Comparison of ENCODE assay signal across 10 cellular contexts in the genomic region with DNA sequence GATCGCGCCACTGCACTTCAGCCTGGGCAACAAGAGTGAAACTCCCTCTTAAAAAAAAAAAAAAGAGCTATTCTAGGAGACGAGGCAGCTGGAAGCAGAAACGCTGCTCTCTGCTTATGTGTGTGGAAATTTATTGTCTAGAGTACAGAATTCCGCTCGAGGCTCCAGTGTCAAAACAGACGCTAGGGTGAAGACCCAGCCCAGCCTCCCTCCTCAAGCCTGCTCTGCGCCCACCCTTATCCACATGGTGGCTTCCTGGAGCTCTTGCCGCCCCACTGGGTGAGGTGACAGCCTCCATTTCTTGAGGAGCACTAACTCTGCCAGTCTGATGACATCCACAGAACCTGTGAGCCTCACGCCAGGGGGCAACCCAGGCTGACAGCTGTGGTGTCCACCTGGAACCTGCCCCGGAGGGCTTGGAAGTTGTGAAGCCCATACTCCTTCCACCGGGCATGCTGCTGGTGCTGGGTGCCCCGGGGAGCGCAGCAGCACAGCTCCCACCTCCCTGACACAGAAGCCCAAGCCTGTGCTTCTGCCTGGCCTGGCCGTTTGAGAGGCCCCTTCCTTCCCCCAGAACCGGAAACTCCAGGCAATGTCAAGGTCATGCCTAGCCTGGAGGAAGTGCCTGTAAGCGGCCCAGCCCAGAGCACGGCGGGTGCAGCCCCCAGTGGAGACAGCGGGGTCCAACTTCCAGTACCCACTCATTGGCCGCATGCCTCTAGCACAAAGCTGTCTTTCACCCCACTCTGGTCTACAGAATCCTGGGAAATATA. TPM values are rescaled to one million over a fixed set of nuclear protein-coding genes. Genes with fewer than 3 reads are reported as not detected.
DNase-seq lines count a peak whose midpoint lies in the region; ATAC-seq and TF ChIP-seq lines count a peak whose summit lies in the region.
"Had no signal": no experiment of that assay in that cellular context is flagged by ENCODE, and none has a peak within 500 bp of the region (broad histone marks: within the 10 kb centered on the region; RNA-seq: fewer than 3 reads in every experiment).

No MANE protein-coding gene starts in this region.

- peaks cover 11 to 52% (median 32%) of the 10 kb centered on the region in 3 donors for H3K4me1 ChIP-seq in esophagus squamous epithelium
- peaks cover 56% of the 10 kb centered on the region for H3K4me1 ChIP-seq in neural progenitor cell

- no peak for TF ChIP-seq CTCF in esophagus squamous epithelium (IDR thresholded peaks at IDR 0.05)
- TF ChIP-seq CTCF in neural progenitor cell (IDR thresholded peaks at IDR 0.05): no peak

- no peak overlapping the region for H3K9ac ChIP-seq in neural progenitor cell

- H3K27ac Mint-ChIP-seq in neural progenitor cell: peak overlapping the region; percentile 33

- H3K9me3 ChIP-seq in esophagus squamous epithelium (no peaks in the 10 kb centered on the region), neural progenitor cell (ENCODE audit: low read depth) (no peaks in the 10 kb centered on the region)

- no peaks in the 10 kb centered on the region for H3K79me2 ChIP-seq in neural progenitor cell (ENCODE audit: low read depth)

- TF ChIP-seq POLR2A in esophagus squamous epithelium (IDR thresholded peaks at IDR 0.05): no peak

- ATAC-seq in GM19035 (IDR thresholded peaks at IDR 0.05; ENCODE audit: unreplicated experiment): no peak

- peak overlapping the region; percentile 48 to 83 (median 74) for H3K27ac ChIP-seq in esophagus squamous epithelium
- no peak overlapping the region for H3K27ac ChIP-seq in neural progenitor cell
- H3K27ac ChIP-seq: brain microvascular endothelial cell had no signal

- H3K4me3 ChIP-seq in esophagus squamous epithelium (no peak overlapping the region), neural progenitor cell (no peak overlapping the region)

- WGBS in esophagus squamous epithelium, 2 donors: 33 to 48% methylated on average over 11 to 13 of the region's 21 CpGs

- peaks cover 19% of the 10 kb centered on the region for H3K27me3 Mint-ChIP-seq in neural progenitor cell (ENCODE audit: insufficient read depth, low read depth)

- H3K36me3 ChIP-seq in esophagus squamous epithelium (no peaks in the 10 kb centered on the region), neural progenitor cell (no peaks in the 10 kb centered on the region)
- H3K36me3 ChIP-seq: brain microvascular endothelial cell had no signal

- peaks cover 28% of the 10 kb centered on the region for H3F3A ChIP-seq in neural progenitor cell (ENCODE audit: low read depth)

- H3K4me1 Mint-ChIP-seq in neural progenitor cell: peaks cover 67% of the 10 kb centered on the region

- peak; percentile 64 for DNase-seq in Daoy (ENCODE audit: low read depth)
- DNase-seq in NCI-H2171 (lab: John Stamatoyannopoulos, UW): peak; percentile 71
- no peak for DNase-seq in esophagus squamous epithelium (lab: John Stamatoyannopoulos, UW)
- DNase-seq in neural progenitor cell (ENCODE audit: low spot score): no peak
- no peak for DNase-seq in NCI-H526 (lab: John Stamatoyannopoulos, UW)
- no peak for DNase-seq in NCI-H226
- DNase-seq in occipital lobe (lab: John Stamatoyannopoulos, UW): no peak
- DNase-seq: brain microvascular endothelial cell, T-helper 9 cell had no signal

- H3K4me2 ChIP-seq in neural progenitor cell: no peak overlapping the region

- H3K4me3 Mint-ChIP-seq in neural progenitor cell: no peak overlapping the region

- H3K9me3 Mint-ChIP-seq in neural progenitor cell: no peaks in the 10 kb centered on the region

- no peak overlapping the region for H2AFZ ChIP-seq in neural progenitor cell (replicated peaks)

- H3K27me3 ChIP-seq in esophagus squamous epithelium: peaks cover 0 to 65% (median 0%) of the 10 kb centered on the region in 4 donors
- H3K27me3 ChIP-seq in neural progenitor cell: no peaks in the 10 kb centered on the region

- intact Hi-C loops in esophagus squamous epithelium (cut with DNase I): no loop called here

- H3K36me3 Mint-ChIP-seq in neural progenitor cell: no peaks in the 10 kb centered on the region

- no peaks in the 10 kb centered on the region for H4K20me1 ChIP-seq in neural progenitor cell (ENCODE audit: low read depth)

RNA-seq across cellular contexts. Expression of a gene that starts 49.4 kb away (rescaled TPM):
- 0.06 TPM in 1 of 2 replicates, not detected in the other for total RNA-seq in Daoy (2014; rRNA removed; shearing (Covaris generic))
- total RNA-seq in esophagus squamous epithelium: not detected
- total RNA-seq in neural progenitor cell (ENCODE audit: low replicate concordance): 312 and 1,018 TPM in 2 replicates
- 0.31 TPM for total RNA-seq in occipital lobe

Comparison
In these comparisons a context has a peak if more than half of its experiments do, and no peak if none do; other contexts are left out.
1. DNase-seq: peak in Daoy (single experiment) and NCI-H2171 (single experiment); none in esophagus squamous epithelium (single experiment), neural progenitor cell (single experiment), NCI-H526 (0 of 2), NCI-H226 (single experiment) and occipital lobe (single experiment).
2. RNA of a gene that starts 49.4 kb away (total RNA-seq): 312 to 1,018 TPM in neural progenitor cell; 0.31 TPM in occipital lobe (single experiment), 0.06 TPM in Daoy and not detected in esophagus squamous epithelium; every median in the first group is over 100 times any median in the second.